ENCODE assay signal across 8 cellular contexts in the genomic region with DNA sequence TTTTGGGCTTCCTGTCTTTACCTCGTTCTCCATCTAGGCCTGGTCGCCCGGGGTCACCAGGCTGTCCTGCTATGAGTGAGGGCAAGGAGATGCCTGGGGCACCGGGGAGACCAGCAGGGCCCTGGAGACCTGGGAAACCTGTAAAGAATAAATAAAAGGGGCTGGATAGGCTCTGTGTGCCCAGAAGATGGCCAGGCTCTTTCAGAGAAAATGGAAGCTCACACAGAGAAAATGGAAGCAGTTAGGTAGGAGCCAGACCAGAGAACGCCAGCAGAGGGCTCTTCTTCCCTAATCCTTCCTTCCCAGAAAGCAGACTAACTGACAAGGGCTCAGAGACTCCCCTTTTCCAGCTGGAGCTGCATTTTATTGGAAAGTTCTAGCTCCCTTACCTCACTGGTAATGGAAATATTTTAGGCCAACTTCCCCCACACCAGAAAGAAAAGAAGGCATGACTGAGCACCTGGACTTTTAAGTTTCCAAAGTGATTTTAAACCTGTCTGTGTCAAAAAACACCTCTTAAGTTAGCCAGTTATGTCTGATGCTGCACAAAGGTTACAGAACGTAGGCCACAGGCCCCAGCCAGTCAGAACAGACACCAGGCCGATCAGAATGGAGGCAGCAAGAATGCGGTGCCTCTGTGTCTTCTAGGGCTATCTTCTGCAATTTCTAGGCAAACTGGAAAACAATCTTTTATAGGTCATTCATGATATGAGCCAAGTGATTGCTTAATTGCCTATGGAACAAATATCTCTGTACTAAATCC.
DNase-seq lines count a peak whose midpoint lies in the region; ATAC-seq and TF ChIP-seq lines count a peak whose summit lies in the region.

No MANE protein-coding gene starts in this region.

- ATAC-seq in HG02870 (IDR thresholded peaks at IDR 0.05; ENCODE audit: unreplicated experiment): peak; percentile 70
- no peak for ATAC-seq in HG02938 (IDR thresholded peaks at IDR 0.05; ENCODE audit: unreplicated experiment)
- ATAC-seq in HG02884 (IDR thresholded peaks at IDR 0.05; ENCODE audit: unreplicated experiment): no peak

- POLR2A ChIA-PET in BJ (lab: Charles Lee) (no interaction called here), RWPE1 (lab: Yijun Ruan, JAX; ENCODE audit: low non-redundant PET) (no interaction called here)

- peak; percentile 40 for TF ChIP-seq CTCF in BJ (IDR thresholded peaks at IDR 0.05; ENCODE audit: insufficient read depth, low read depth, low read length)
- TF ChIP-seq CTCF in RWPE1 (conservative IDR thresholded peaks at IDR 0.05; ENCODE audit: low read depth): no peak
- TF ChIP-seq CTCF in spleen (IDR thresholded peaks at IDR 0.05 in 8 of 11, conservative IDR thresholded peaks at IDR 0.05 in 3 of 11): no peak

- no peak overlapping the region for H3K4me3 ChIP-seq in BJ (ENCODE audit: low read depth, low read length)
- H3K4me3 ChIP-seq in spleen: no peak overlapping the region

- CTCF ChIA-PET in BJ (lab: Yijun Ruan, JAX) (interaction anchor here (1.0 to 1.2 kb wide), 2 partner anchors 9 to 27 kb away, joined by 3 to 10 read pairs; no protein-coding TSS in a partner anchor), RWPE1 (lab: Yijun Ruan, JAX) (interaction anchor here (0.6 kb wide), 1 partner anchor 539 kb away, joined by 5 read pairs; no protein-coding TSS in a partner anchor)

- no peak overlapping the region for H3K4me3 Mint-ChIP-seq in immature natural killer cell

- no peaks in the 10 kb centered on the region for H3K4me1 Mint-ChIP-seq in immature natural killer cell

- H3K27ac ChIP-seq in RWPE1 (no peak overlapping the region), spleen (no peak overlapping the region)

- no peak for TF ChIP-seq POLR2A in spleen (IDR thresholded peaks at IDR 0.05)

- H3K9me3 ChIP-seq in spleen: no peaks in the 10 kb centered on the region

- no peaks in the 10 kb centered on the region for H3K36me3 ChIP-seq in BJ (ENCODE audit: control insufficient read depth, insufficient read depth, low read length)
- no peaks in the 10 kb centered on the region for H3K36me3 ChIP-seq in spleen

- no peaks in the 10 kb centered on the region for H3K4me1 ChIP-seq in spleen

- DNase-seq in BJ (ENCODE audit: low read depth) (no peak), RWPE1 (ENCODE audit: low spot score) (peak; percentile 2), iPS-NIHi11 (ENCODE audit: low spot score) (peak; percentile 47), immature natural killer cell (no peak), spleen (no peak)

- WGBS in spleen, 5 donors: 67 to 87% (median 79%) methylated on average over 4 to 8 of the region's 8 CpGs

- no peaks in the 10 kb centered on the region for H3K9me3 Mint-ChIP-seq in immature natural killer cell

- H3K27me3 Mint-ChIP-seq in immature natural killer cell (ENCODE audit: low read depth in 3 of 3): peaks cover 0 to 7% (median 5%) of the 10 kb centered on the region in 3 donors

- H3K27ac Mint-ChIP-seq in immature natural killer cell: no peak overlapping the region

- intact Hi-C loops in spleen (cut with DNase I; ENCODE audit: low total_unique reads): no loop called here

- no peaks in the 10 kb centered on the region for H3K27me3 ChIP-seq in BJ (ENCODE audit: control insufficient read depth, insufficient read depth, low read length)
- H3K27me3 ChIP-seq in spleen (replicated peaks in 1 of 7): no peaks in the 10 kb centered on the region

- no peaks in the 10 kb centered on the region for H3K36me3 Mint-ChIP-seq in immature natural killer cell

Comparison
In these comparisons a context has a peak if more than half of its experiments do, and no peak if none do; other contexts are left out.
1. DNase-seq: peak in RWPE1 (single experiment) and iPS-NIHi11 (single experiment); none in BJ (single experiment), immature natural killer cell (0 of 3) and spleen (single experiment).